14 cellular contexts compared by ENCODE assay signal in the genomic region with DNA sequence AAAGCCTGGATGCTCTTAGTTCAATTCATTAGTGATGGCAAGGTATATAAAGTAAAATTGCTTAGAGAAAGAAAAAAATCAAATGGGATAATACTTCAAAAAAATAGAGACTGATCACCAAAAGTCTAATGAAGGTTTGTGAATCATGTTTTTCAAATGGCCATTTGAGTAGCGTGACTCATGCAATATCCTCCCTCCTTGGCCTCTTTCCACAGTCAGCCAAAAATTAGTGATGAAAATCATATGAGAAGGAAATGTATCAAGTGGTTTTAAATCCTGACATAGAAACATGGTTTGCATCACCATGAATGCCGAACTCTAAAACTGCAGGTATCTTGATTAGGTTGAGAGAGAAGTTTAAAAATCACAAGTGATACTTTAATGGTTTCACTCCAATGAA.
DNase-seq lines count a peak whose midpoint lies in the region; ATAC-seq and TF ChIP-seq lines count a peak whose summit lies in the region.
"Had no signal": no experiment of that assay in that cellular context is flagged by ENCODE, and none has a peak within 500 bp of the region (broad histone marks: within the 10 kb centered on the region; RNA-seq: fewer than 3 reads in every experiment).

No MANE protein-coding gene starts in this region.

- no peak for TF ChIP-seq CTCF in epithelial cell of esophagus (IDR thresholded peaks at IDR 0.05; ENCODE audit: insufficient read depth, low read depth, low read length, missing control alignments)

- DNase-seq in EL = peak; percentile 19
- peak; percentile 82 for DNase-seq in NCI-H446 treated with DMSO at 0.1 percent for 48 hours (lab: John Stamatoyannopoulos, UW)
- peak; percentile 60 for DNase-seq in epithelial cell of esophagus (ENCODE audit: low read depth)
- peak; percentile 39 for DNase-seq in skeletal muscle cell (ENCODE audit: low read depth)
- no peak for DNase-seq in caudate nucleus (lab: John Stamatoyannopoulos, UW)
- DNase-seq: activated CD4-positive, CD25-positive, alpha-beta regulatory T cell; activated T-cell treated with anti-CD3 and anti-CD28 coated beads, Interleukin-2, amount 50 U/mL, for 24 hours; gastrocnemius medialis; NCI-H524 treated with DMSO at 0.1 percent for 48 hours; Right ventricle myocardium superior; stimulated activated naive CD4-positive, alpha-beta T cell treated with Interleukin-2 at 50 U/mL for 16 hours had no signal

- no peak overlapping the region for H3K4me3 ChIP-seq in epithelial cell of esophagus (ENCODE audit: low read length)
- H3K4me3 ChIP-seq in skeletal muscle cell (ENCODE audit: low read depth, low read length) = no peak overlapping the region
- H3K4me3 ChIP-seq: gastrocnemius medialis had no signal

- no peak for ATAC-seq in GM21526 (IDR thresholded peaks at IDR 0.05; ENCODE audit: low FRiP score, unreplicated experiment)
- no peak for ATAC-seq in HG02588 (IDR thresholded peaks at IDR 0.05; ENCODE audit: unreplicated experiment)
- ATAC-seq: gastrocnemius medialis, left lobe of liver had no signal

- no peak overlapping the region for H3K27ac ChIP-seq in caudate nucleus (ENCODE audit: low read depth, low read length)
- H3K27ac ChIP-seq: gastrocnemius medialis had no signal

Comparison
In these comparisons a context has a peak if more than half of its experiments do, and no peak if none do; other contexts are left out.
1. DNase-seq: peak in EL (single experiment), NCI-H446 treated with DMSO at 0.1 percent for 48 hours (single experiment), epithelial cell of esophagus (single experiment) and skeletal muscle cell (single experiment); none in caudate nucleus (0 of 61).